Comparison of ENCODE assay signal across 22 cellular contexts in genomic region chr18:6396843-6397242, GRCh38. TPM values are rescaled to one million over a fixed set of nuclear protein-coding genes. Genes with fewer than 3 reads are reported as not detected.
DNase-seq lines count a peak whose midpoint lies in the region; ATAC-seq, FAIRE-seq and TF ChIP-seq lines count a peak whose summit lies in the region.
"Had no signal": no experiment of that assay in that cellular context is flagged by ENCODE, and none has a peak within 500 bp of the region (broad histone marks: within the 10 kb centered on the region; RNA-seq: fewer than 3 reads in every experiment).

No MANE protein-coding gene starts in this region.

- H4K20me1 ChIP-seq in HepG2 (ENCODE audit: insufficient read depth, low read length) (peaks cover 16% of the 10 kb centered on the region; the same call in 1 of the 2 replicates), IMR-90 (ENCODE audit: insufficient read depth, low read length) (no peaks in the 10 kb centered on the region)

- H3K9me1 ChIP-seq in IMR-90 (ENCODE audit: insufficient read depth, low read length), result no peaks in the 10 kb centered on the region

- no peak overlapping the region for H3K56ac ChIP-seq in IMR-90 (ENCODE audit: extremely low read depth, insufficient read depth, low read length)

- dilution Hi-C loops in IMR-90 (cut with HindIII; ENCODE audit: low sequenced_read_pairs, unreplicated experiment), result no loop called here

- H2BK120ac ChIP-seq in IMR-90 (ENCODE audit: low read depth, low read length), result no peak overlapping the region

- H3K27ac ChIP-seq in HepG2 (ENCODE audit: extremely low read length, insufficient read depth, low read length) (no peak overlapping the region), right lobe of liver (no peak overlapping the region), IMR-90 (ENCODE audit: insufficient read depth, low read length) (no peak overlapping the region), SJSA1 (peak overlapping the region; percentile 64)
- H3K27ac ChIP-seq: BLaER1 treated with 17β-estradiol and CSF1 and Interleukin-3, amounts not matched to agents 10 nM and 100 nM; C4-2B had no signal

- no peak overlapping the region for H2BK5ac ChIP-seq in IMR-90 (ENCODE audit: low read depth, low read length, poor library complexity, severe bottlenecking)

- H4K8ac ChIP-seq in IMR-90 (ENCODE audit: low read depth in 2 of 2, low read length in 2 of 2), result no peak overlapping the region

- H3K9me3 ChIP-seq in HepG2 (ENCODE audit: low read length), result peaks cover 5% of the 10 kb centered on the region
- no peaks in the 10 kb centered on the region for H3K9me3 ChIP-seq in right lobe of liver
- H3K9me3 ChIP-seq in IMR-90 (ENCODE audit: control insufficient read depth, insufficient read depth, low read length), result no peaks in the 10 kb centered on the region
- H3K9me3 ChIP-seq in SJSA1 (replicated peaks), result no peaks in the 10 kb centered on the region

- no TSS peak for BruUV-seq in HepG2 (replicated peaks; lab: Mats Ljungman, UMichigan)
- no TSS peak for BruUV-seq in IMR-90 (replicated peaks; lab: Mats Ljungman, UMichigan)

- no peak overlapping the region for H4K5ac ChIP-seq in IMR-90 (ENCODE audit: low read depth, low read length)

- no peaks in the 10 kb centered on the region; a peak in 1 of 5 replicates for H3K27me3 ChIP-seq in HepG2 (ENCODE audit: control insufficient read depth in 1 of 2, insufficient read depth in 2 of 2, low read length in 2 of 2)
- H3K27me3 ChIP-seq in right lobe of liver, result no peaks in the 10 kb centered on the region
- H3K27me3 ChIP-seq in IMR-90 (ENCODE audit: control insufficient read depth, insufficient read depth, low read length), result no peaks in the 10 kb centered on the region
- no peaks in the 10 kb centered on the region for H3K27me3 ChIP-seq in SJSA1 (replicated peaks)
- H3K27me3 ChIP-seq: BLaER1 treated with 17β-estradiol and CSF1 and Interleukin-3, amounts not matched to agents 10 nM and 100 nM had no signal

- no peaks in the 10 kb centered on the region for H3K79me1 ChIP-seq in IMR-90 (ENCODE audit: low read depth in 1 of 2, low read length in 2 of 2)

- no peak overlapping the region for H4K91ac ChIP-seq in IMR-90 (ENCODE audit: insufficient read depth, low read depth, low read length)

- CTCF ChIA-PET in HepG2 (lab: Yijun Ruan, JAX; ENCODE audit: low intra/inter-chr PET ratio, low total read pairs), result no interaction called here
- CTCF ChIA-PET in IMR-90 (lab: Yijun Ruan, JAX), result no interaction called here

- no peak for TF ChIP-seq EP300 in HepG2 (IDR thresholded peaks at IDR 0.05; ENCODE audit: low read depth in 2 of 2, low read length in 2 of 2)
- TF ChIP-seq EP300 in HepG2 (CRISPR knock-in tag; IDR thresholded peaks at IDR 0.05; ENCODE audit: borderline replicate concordance), result no peak

- H3K4me2 ChIP-seq in HepG2 (ENCODE audit: low read depth, low read length) (no peak overlapping the region), IMR-90 (ENCODE audit: low read depth, low read length) (no peak overlapping the region)

- TF ChIP-seq RAD21 in HepG2 (CRISPR knock-in tag; IDR thresholded peaks at IDR 0.05), result no peak
- TF ChIP-seq RAD21 in IMR-90 (IDR thresholded peaks at IDR 0.05; ENCODE audit: low read length), result no peak

- no peak for TF ChIP-seq CTCF in HepG2 (CRISPR knock-in tag; IDR thresholded peaks at IDR 0.05)
- TF ChIP-seq CTCF in right lobe of liver (IDR thresholded peaks at IDR 0.05), result no peak
- no peak for TF ChIP-seq CTCF in IMR-90 (conservative IDR thresholded peaks at IDR 0.05; ENCODE audit: low read depth, low read length)

- no peak overlapping the region for H3K23ac ChIP-seq in IMR-90 (ENCODE audit: low read depth, low read length)

- no peak overlapping the region for H2AK5ac ChIP-seq in IMR-90 (ENCODE audit: low read depth, low read length)

- no peak for TF ChIP-seq POLR2A in HepG2 (IDR thresholded peaks at IDR 0.05; ENCODE audit: insufficient read depth in 1 of 2, low read depth in 2 of 2, low read length in 2 of 2)
- TF ChIP-seq POLR2A in right lobe of liver (IDR thresholded peaks at IDR 0.05), result no peak
- no peak for TF ChIP-seq POLR2A in IMR-90 (IDR thresholded peaks at IDR 0.05; ENCODE audit: low read depth, low read length)

- 93% methylated on average over 5 of the region's 5 CpGs for WGBS in HepG2 (ENCODE audit: low lambda C conversion rate)
- 33% methylated on average over 2 of the region's 5 CpGs for WGBS in right lobe of liver (ENCODE audit: insufficient coverage, low coverage, low lambda C conversion rate, missing lambda C conversion rate)
- no CpG with 5 or more reads among the region's 5 CpGs for WGBS in IMR-90 (ENCODE audit: extremely low coverage in 2 of 2, insufficient read length in 1 of 2), 2 experiments

- intact Hi-C loops in HepG2 (cut with micrococcal nuclease; ENCODE audit: unreplicated experiment) (no loop called here), right lobe of liver (cut with DNase I) (no loop called here), IMR-90 (cut with micrococcal nuclease) (no loop called here)

- H3K79me2 ChIP-seq in HepG2 (ENCODE audit: insufficient read depth, low read length), result peaks cover 59% of the 10 kb centered on the region

- H2BK20ac ChIP-seq in IMR-90 (ENCODE audit: low read depth, low read length), result no peak overlapping the region

- no peak overlapping the region for H3K14ac ChIP-seq in IMR-90 (replicated peaks; ENCODE audit: low read depth, low read length)

- H2AK9ac ChIP-seq in IMR-90 (replicated peaks; ENCODE audit: low read depth, low read length, poor library complexity), result no peak overlapping the region

- ATAC-seq in HepG2 (no peak), right lobe of liver (no peak), IMR-90 (ENCODE audit: low read depth) (no peak)
- ATAC-seq: CD8-positive, alpha-beta T cell had no signal

- FAIRE-seq in HepG2 (lab: Jason Lieb, UNC), result no peak
- FAIRE-seq: A204.1, D721Med, G401.6, GM12891, GM19239 had no signal

- no peak overlapping the region for H3K4me3 ChIP-seq in HepG2 (replicated peaks in 1 of 3; ENCODE audit: insufficient read depth in 1 of 3, low read depth in 2 of 3, low read length in 3 of 3)
- H3K4me3 ChIP-seq in right lobe of liver, result no peak overlapping the region
- H3K4me3 ChIP-seq in IMR-90 (ENCODE audit: insufficient read depth, low read depth, low read length), result no peak overlapping the region
- no peak overlapping the region for H3K4me3 ChIP-seq in SJSA1
- H3K4me3 ChIP-seq: BLaER1 treated with 17β-estradiol and CSF1 and Interleukin-3, amounts not matched to agents 10 nM and 100 nM had no signal

- H3K4me1 ChIP-seq in HepG2 (ENCODE audit: insufficient read depth, low read length), result peaks cover 8% of the 10 kb centered on the region; the same call in 1 of the 2 replicates
- no peaks in the 10 kb centered on the region for H3K4me1 ChIP-seq in right lobe of liver
- no peaks in the 10 kb centered on the region for H3K4me1 ChIP-seq in IMR-90 (ENCODE audit: control insufficient read depth, insufficient read depth, low read length)
- H3K4me1 ChIP-seq in SJSA1 (replicated peaks), result peaks cover 36% of the 10 kb centered on the region
- H3K4me1 ChIP-seq: Caco-2 had no signal

- H3K36me3 ChIP-seq in HepG2 (replicated peaks in 1 of 2; ENCODE audit: control insufficient read depth in 1 of 2, insufficient read depth in 2 of 2, low read length in 2 of 2), result no peaks in the 10 kb centered on the region
- no peaks in the 10 kb centered on the region for H3K36me3 ChIP-seq in right lobe of liver
- no peaks in the 10 kb centered on the region for H3K36me3 ChIP-seq in IMR-90 (ENCODE audit: control insufficient read depth, insufficient read depth, low read length)
- no peaks in the 10 kb centered on the region for H3K36me3 ChIP-seq in SJSA1
- H3K36me3 ChIP-seq: BLaER1 treated with 17β-estradiol and CSF1 and Interleukin-3, amounts not matched to agents 10 nM and 100 nM had no signal

- H2BK15ac ChIP-seq in IMR-90 (ENCODE audit: low read depth, low read length), result no peak overlapping the region

- DNase-seq in HepG2 (ENCODE audit: low spot score), result no peak
- DNase-seq in right lobe of liver, result no peak
- DNase-seq in IMR-90, result no peak
- no peak for DNase-seq in SJSA1 (ENCODE audit: low read depth in 1 of 2, low spot score in 2 of 2)
- DNase-seq in superior temporal gyrus (ENCODE audit: extremely low spot score), result no peak
- DNase-seq in NOMO-1 treated with DMSO at 0.1 percent for 48 hours (lab: John Stamatoyannopoulos, UW; ENCODE audit: unreplicated experiment), result no peak
- DNase-seq in H4 (ENCODE audit: low spot score), result no peak
- DNase-seq: 8988T; AML-193; Caco-2; Calu3; CD4-positive, alpha-beta T cell; CD8-positive, alpha-beta T cell; GF-D8 had no signal

- H2AFZ ChIP-seq in HepG2 (ENCODE audit: low read length), result no peak overlapping the region
- no peak overlapping the region for H2AFZ ChIP-seq in IMR-90 (replicated peaks; ENCODE audit: low read length, poor library complexity)

- H3K18ac ChIP-seq in IMR-90 (ENCODE audit: low read depth, low read length), result no peak overlapping the region

- H3K9ac ChIP-seq in HepG2 (ENCODE audit: insufficient read depth, low read depth, low read length), result no peak overlapping the region
- H3K9ac ChIP-seq in IMR-90 (ENCODE audit: low read depth, low read length), result no peak overlapping the region
- H3K9ac ChIP-seq: BLaER1 treated with 17β-estradiol and CSF1 and Interleukin-3, amounts not matched to agents 10 nM and 100 nM had no signal

- in situ Hi-C loops in HepG2 (cut with HindIII; ENCODE audit: extremely low pct_ligation_motif_present, low pct_unique_long_range_greater_than_20kb) (no loop called here), IMR-90 (cut with MboI; ENCODE audit: low sequenced_read_pairs) (no loop called here)

- POLR2A ChIA-PET in HepG2 (lab: Yijun Ruan, JAX) (no interaction called here), IMR-90 (lab: Charles Lee; ENCODE audit: unreplicated experiment) (no interaction called here)

- H3K4ac ChIP-seq in IMR-90 (ENCODE audit: low read depth, low read length), result no peak overlapping the region

RNA-seq across cellular contexts. Expression of gene L3MBTL4, which starts 17.9 kb away (rescaled TPM):
- total RNA-seq in HepG2 (2016; rRNA removed; fragmentation: Illumina TruSeq; extraction: Trizol) (12.8 and 13.3 TPM in 2 replicates), right lobe of liver (10 to 100 TPM in 4 of 6 experiments, 1 to 10 TPM in 2; 8.2 to 16.0 (median 11.3) TPM), IMR-90 (2012; rRNA removed) (under 0.01 TPM in 1 of 2 replicates, not detected in the other)
- 25.3 and 29.3 TPM in 2 replicates for total RNA-seq in HepG2 (2016; cell fraction: cytosol; rRNA removed; fragmentation: Illumina TruSeq; extraction: Trizol; ENCODE audit: low read depth)
- total RNA-seq in HepG2 (2016; cell fraction: insoluble cytoplasmic fraction; rRNA removed; fragmentation: Illumina TruSeq; extraction: Trizol), result 11.6 and 12.3 TPM in 2 replicates
- 18.9 and 22.5 TPM in 2 replicates for total RNA-seq in HepG2 (2016; cell fraction: membrane; rRNA removed; fragmentation: Illumina TruSeq; extraction: Trizol)
- 23.9 and 26.7 TPM in 2 replicates for total RNA-seq in HepG2 (2016; cell fraction: nucleus; rRNA removed; fragmentation: Illumina TruSeq; extraction: Trizol)
- polyA plus RNA-seq in HepG2 (2011; rRNA removed) (10.8 and 13.6 TPM in 2 replicates), IMR-90 (2012; rRNA removed) (0.02 and 0.03 TPM in 2 replicates)
- polyA plus RNA-seq in HepG2 (2011; cell fraction: cytosol; rRNA removed), result 7.7 and 12.3 TPM in 2 replicates
- polyA plus RNA-seq in HepG2 (2011; cell fraction: nucleus; rRNA removed), result 16.7 and 22.6 TPM in 2 replicates
- polyA plus RNA-seq in HepG2 (2012), result 17.6 and 21.8 TPM in 2 replicates
- 1.4 and 1.5 TPM in 2 replicates for polyA plus RNA-seq in HepG2 (2016; cell fraction: cytosol; fragmentation: Illumina TruSeq; extraction: Trizol; ENCODE audit: low read depth)
- polyA plus RNA-seq in HepG2 (2016; cell fraction: insoluble cytoplasmic fraction; fragmentation: Illumina TruSeq; extraction: Trizol; ENCODE audit: low read depth), result 9.6 and 10.1 TPM in 2 replicates
- polyA plus RNA-seq in HepG2 (2016; cell fraction: membrane; fragmentation: Illumina TruSeq; extraction: Trizol; ENCODE audit: low read depth), result 3.7 TPM in 2 replicates
- polyA plus RNA-seq in HepG2 (2016; cell fraction: nucleus; fragmentation: Illumina TruSeq; extraction: Trizol; ENCODE audit: insufficient read depth, low read depth), result 9.3 and 9.7 TPM in 2 replicates
- polyA minus RNA-seq in HepG2 (2011; rRNA and poly(A)+ RNA removed; ENCODE audit: low replicate concordance), result 24.0 TPM in 1 of 2 replicates, not detected in the other
- 13.0 and 15.2 TPM in 2 replicates for polyA minus RNA-seq in HepG2 (2011; cell fraction: cytosol; rRNA and poly(A)+ RNA removed)
- 98.6 and 130 TPM in 2 replicates for polyA minus RNA-seq in HepG2 (2011; cell fraction: nucleus; rRNA and poly(A)+ RNA removed)
- 0.01 TPM in 1 of 2 replicates, not detected in the other for polyA plus RNA-seq in IMR-90 (2012; cell fraction: cytosol; rRNA removed)
- polyA plus RNA-seq in IMR-90 (2012; cell fraction: nucleus; rRNA removed; ENCODE audit: low replicate concordance), result 0.01 TPM in 2 replicates
- 6.8 and 10.6 TPM in 2 replicates for total RNA-seq in SJSA1 (2014; rRNA removed; shearing (Covaris generic))
- total RNA-seq in H4 (2014; rRNA removed; shearing (Covaris generic)), result 2.2 and 2.4 TPM in 2 replicates
- polyA plus RNA-seq: BJ had no signal
